ENCODE assay signal across 7 cellular contexts in genomic region chr6:57172136-57173055, GRCh38.
DNase-seq lines count a peak whose midpoint lies in the region; ATAC-seq and TF ChIP-seq lines count a peak whose summit lies in the region.

TSS of gene BAG2 (plus strand) at chr6:57172326. CDS start at chr6:57172698, 372 bp downstream.

- TF ChIP-seq CTCF in retinal pigment epithelial cell (conservative IDR thresholded peaks at IDR 0.05; ENCODE audit: low read depth, low read length) = peak; percentile 4

- ATAC-seq in GM18502 (IDR thresholded peaks at IDR 0.05; ENCODE audit: poor library complexity, unreplicated experiment) = peak; percentile 89
- peak; percentile 88 for ATAC-seq in HG02885 (IDR thresholded peaks at IDR 0.05; ENCODE audit: poor library complexity, unreplicated experiment)

- DNase-seq in NCI-H1930 (lab: John Stamatoyannopoulos, UW) = peak; percentile 63 to 71
- DNase-seq in T-helper 9 cell = peak; percentile 75
- DNase-seq in astrocyte of the hippocampus (ENCODE audit: low read depth, low spot score) = peak; percentile 94
- peak; percentile 8 to 89 (median 73) for DNase-seq in hypothalamus (lab: John Stamatoyannopoulos, UW)
- DNase-seq in retinal pigment epithelial cell (ENCODE audit: low read depth) = peak; percentile 53

- peak within 1 kb of the TSS; percentile 77 for H3K4me3 ChIP-seq in retinal pigment epithelial cell (ENCODE audit: low read length)

Comparison
In these comparisons a context has a peak if more than half of its experiments do, and no peak if none do; other contexts are left out.
1. Peak in every context shown above with its lines: DNase-seq, ATAC-seq and H3K4me3 ChIP-seq.